Comparison of ENCODE assay signal across 18 cellular contexts in genomic region chr2:6919912-6920905, GRCh38. TPM values are rescaled to one million over a fixed set of nuclear protein-coding genes. Genes with fewer than 3 reads are reported as not detected.
DNase-seq lines count a peak whose midpoint lies in the region; ATAC-seq, FAIRE-seq and TF ChIP-seq lines count a peak whose summit lies in the region.
"Had no signal": no experiment of that assay in that cellular context is flagged by ENCODE, and none has a peak within 500 bp of the region (broad histone marks: within the 10 kb centered on the region; RNA-seq: fewer than 3 reads in every experiment).

No MANE protein-coding gene starts in this region.

- no peak overlapping the region for H3K27ac ChIP-seq in mesenchymal stem cell (ENCODE audit: low read length, poor library complexity, severe bottlenecking)

- no peaks in the 10 kb centered on the region for H3K36me3 ChIP-seq in mesenchymal stem cell (ENCODE audit: control insufficient read depth in 1 of 2, insufficient read depth in 2 of 2, low read depth in 1 of 2, low read length in 2 of 2)
- H3K36me3 ChIP-seq: HAP-1 had no signal

- peak overlapping the region in 1 of 2 experiments; percentile 29 for H3K18ac ChIP-seq in mesenchymal stem cell (ENCODE audit: low read depth in 1 of 2, low read length in 2 of 2)

- 76% methylated on average over 7 of the region's 13 CpGs for WGBS in mesenchymal stem cell

- H3K4me3 Mint-ChIP-seq in activated naive CD4-positive, alpha-beta T cell treated with anti-CD3 and anti-CD28 coated beads, Interleukin-2, amount 10 ng/mL, durations not matched to agents 7 days and 5 days: peak overlapping the region; percentile 77
- peak overlapping the region; percentile 88 for H3K4me3 Mint-ChIP-seq in activated naive CD8-positive, alpha-beta T cell treated with anti-CD3 and anti-CD28 coated beads, Interleukin-2, amount 10 ng/mL, durations not matched to agents 7 days and 5 days
- H3K4me3 Mint-ChIP-seq in type B pancreatic cell: peak overlapping the region; percentile 57

- H3K4me3 ChIP-seq in mesenchymal stem cell (ENCODE audit: insufficient read depth in 1 of 2, low read depth in 1 of 2, low read length in 2 of 2): no peak overlapping the region
- H3K4me3 ChIP-seq: HAP-1 had no signal

- no peak for DNase-seq in activated naive CD4-positive, alpha-beta T cell treated with anti-CD3 and anti-CD28 coated beads, Interleukin-2, amount 10 ng/mL, durations not matched to agents 7 days and 5 days
- DNase-seq in activated naive CD4-positive, alpha-beta T cell (lab: John Stamatoyannopoulos, UW): no peak
- DNase-seq in activated naive CD8-positive, alpha-beta T cell treated with anti-CD3 and anti-CD28 coated beads, Interleukin-2, amount 10 ng/mL, durations not matched to agents 7 days and 5 days: no peak
- DNase-seq in mesenchymal stem cell (peak; percentile 31), type B pancreatic cell (ENCODE audit: extremely low spot score, unreplicated experiment) (no peak), GM12891 (ENCODE audit: insufficient read length, low spot score) (no peak), LoVo (ENCODE audit: low spot score) (no peak), Kasumi-1 (lab: John Stamatoyannopoulos, UW) (no peak)
- DNase-seq: activated CD4-positive, CD25-positive, alpha-beta regulatory T cell treated with anti-CD3 and anti-CD28 coated beads, Interleukin-2, amount 50 U/mL, for 72 hours; activated gamma-delta T cell treated with Interleukin-2 at 50 U/mL for 16 hours; effector memory CD4-positive, alpha-beta T cell; foreskin melanocyte; naive B cell; NCI-H1694; NK-92 treated with Interleukin-12 subunit alpha and Interleukin-12 subunit beta, amount 100 ng/mL, for 24 hours; stimulated activated CD4-positive, alpha-beta T cell treated with anti-CD3 and anti-CD28 coated beads, Interleukin-12 subunit alpha, Interleukin-12 subunit beta, amount 100 ng/mL, for 4 hours had no signal

- peaks cover 78% of the 10 kb centered on the region for H3K4me1 Mint-ChIP-seq in activated naive CD4-positive, alpha-beta T cell treated with anti-CD3 and anti-CD28 coated beads, Interleukin-2, amount 10 ng/mL, durations not matched to agents 7 days and 5 days
- H3K4me1 Mint-ChIP-seq in activated naive CD8-positive, alpha-beta T cell treated with anti-CD3 and anti-CD28 coated beads, Interleukin-2, amount 10 ng/mL, durations not matched to agents 7 days and 5 days: peaks cover 67% of the 10 kb centered on the region
- H3K4me1 Mint-ChIP-seq in type B pancreatic cell (ENCODE audit: unreplicated experiment): peaks cover 44% of the 10 kb centered on the region

- TF ChIP-seq POLR2A in GM12891 (IDR thresholded peaks at IDR 0.05; ENCODE audit: low read depth, low read length): no peak

- no peak for TF ChIP-seq CTCF in type B pancreatic cell (conservative IDR thresholded peaks at IDR 0.05)

- no peak overlapping the region for H2AK5ac ChIP-seq in mesenchymal stem cell (ENCODE audit: low read length, severe bottlenecking)

- peak overlapping the region; percentile 0 for H4K8ac ChIP-seq in mesenchymal stem cell (ENCODE audit: low read length)

- no peak overlapping the region for H3K23ac ChIP-seq in mesenchymal stem cell (ENCODE audit: low read length in 2 of 2)

- H2BK15ac ChIP-seq in mesenchymal stem cell (ENCODE audit: low read depth, poor library complexity, severe bottlenecking): peak overlapping the region; percentile 15

- no peak overlapping the region for H2BK5ac ChIP-seq in mesenchymal stem cell (ENCODE audit: low read depth, low read length, poor library complexity, severe bottlenecking)

- peaks cover 11% of the 10 kb centered on the region for H3K4me1 ChIP-seq in mesenchymal stem cell (ENCODE audit: control insufficient read depth, insufficient read depth, low read depth, low read length)
- H3K4me1 ChIP-seq: HAP-1 had no signal

- H3K27me3 Mint-ChIP-seq in activated naive CD4-positive, alpha-beta T cell treated with anti-CD3 and anti-CD28 coated beads, Interleukin-2, amount 10 ng/mL, durations not matched to agents 7 days and 5 days: peaks cover 8% of the 10 kb centered on the region
- H3K27me3 Mint-ChIP-seq in activated naive CD8-positive, alpha-beta T cell treated with anti-CD3 and anti-CD28 coated beads, Interleukin-2, amount 10 ng/mL, durations not matched to agents 7 days and 5 days: no peaks in the 10 kb centered on the region
- H3K27me3 Mint-ChIP-seq in type B pancreatic cell: no peaks in the 10 kb centered on the region

- H3K4me2 ChIP-seq in mesenchymal stem cell (ENCODE audit: low read length, poor library complexity, severe bottlenecking): no peak overlapping the region

- POLR2A ChIA-PET in activated naive CD8-positive, alpha-beta T cell treated with anti-CD3 and anti-CD28 coated beads, Interleukin-2, amount 10 ng/mL, durations not matched to agents 7 days and 5 days (lab: Charles Lee): interaction anchor here (0.6 to 10.3 kb wide), 8 partner anchors 9 to 58 kb away, joined by 3 to 113 read pairs (median 14); partner anchors contain the start of genes CMPK2 and RSAD2

- CTCF ChIA-PET in activated naive CD4-positive, alpha-beta T cell treated with anti-CD3 and anti-CD28 coated beads, Interleukin-2, amount 10 ng/mL, durations not matched to agents 7 days and 5 days (lab: Charles Lee): interaction anchor here (0.6 to 3.6 kb wide), 5 partner anchors 23 to 94 kb away, joined by 3 to 26 read pairs (median 5); no protein-coding TSS in a partner anchor

- no peak overlapping the region for H3K4ac ChIP-seq in mesenchymal stem cell (ENCODE audit: low read depth in 1 of 2, low read length in 2 of 2)

- H3K36me3 Mint-ChIP-seq in activated naive CD4-positive, alpha-beta T cell treated with anti-CD3 and anti-CD28 coated beads, Interleukin-2, amount 10 ng/mL, durations not matched to agents 7 days and 5 days: peaks cover 61% of the 10 kb centered on the region
- peaks cover 50% of the 10 kb centered on the region for H3K36me3 Mint-ChIP-seq in activated naive CD8-positive, alpha-beta T cell treated with anti-CD3 and anti-CD28 coated beads, Interleukin-2, amount 10 ng/mL, durations not matched to agents 7 days and 5 days
- peaks cover 14% of the 10 kb centered on the region for H3K36me3 Mint-ChIP-seq in type B pancreatic cell
- H3K36me3 Mint-ChIP-seq: naive B cell had no signal

- H3K9me3 ChIP-seq in mesenchymal stem cell (ENCODE audit: control insufficient read depth, low read length): no peaks in the 10 kb centered on the region

- no peak overlapping the region for H3K9ac ChIP-seq in mesenchymal stem cell (ENCODE audit: low read length)

- peak overlapping the region; percentile 87 for H4K91ac ChIP-seq in mesenchymal stem cell (ENCODE audit: low read length)

- no peak for ATAC-seq in activated naive CD8-positive, alpha-beta T cell treated with anti-CD3 and anti-CD28 coated beads, Interleukin-2, amount 10 ng/mL, durations not matched to agents 7 days and 5 days (ENCODE audit: low read depth)

- no peak overlapping the region for H2AFZ ChIP-seq in mesenchymal stem cell (ENCODE audit: low read depth, low read length)

- H3K9me3 Mint-ChIP-seq in activated naive CD4-positive, alpha-beta T cell treated with anti-CD3 and anti-CD28 coated beads, Interleukin-2, amount 10 ng/mL, durations not matched to agents 7 days and 5 days: peaks cover 8% of the 10 kb centered on the region
- no peaks in the 10 kb centered on the region for H3K9me3 Mint-ChIP-seq in activated naive CD8-positive, alpha-beta T cell treated with anti-CD3 and anti-CD28 coated beads, Interleukin-2, amount 10 ng/mL, durations not matched to agents 7 days and 5 days
- no peaks in the 10 kb centered on the region for H3K9me3 Mint-ChIP-seq in type B pancreatic cell

- no peak overlapping the region for H3K14ac ChIP-seq in mesenchymal stem cell (ENCODE audit: low read length in 2 of 2)

- H2BK12ac ChIP-seq in mesenchymal stem cell (ENCODE audit: low read length in 2 of 2): peak overlapping the region in 1 of 2 experiments; percentile 47

- H3K27ac Mint-ChIP-seq in activated naive CD4-positive, alpha-beta T cell treated with anti-CD3 and anti-CD28 coated beads, Interleukin-2, amount 10 ng/mL, durations not matched to agents 7 days and 5 days: peak overlapping the region; percentile 29
- no peak overlapping the region for H3K27ac Mint-ChIP-seq in activated naive CD8-positive, alpha-beta T cell treated with anti-CD3 and anti-CD28 coated beads, Interleukin-2, amount 10 ng/mL, durations not matched to agents 7 days and 5 days
- H3K27ac Mint-ChIP-seq in type B pancreatic cell: peak overlapping the region; percentile 83

- H3K79me1 ChIP-seq in mesenchymal stem cell (replicated peaks; ENCODE audit: low read length, poor library complexity, severe bottlenecking): peaks cover 2% of the 10 kb centered on the region

- no peak for FAIRE-seq in GM12891 (lab: Jason Lieb, UNC)
- FAIRE-seq: keratinocyte had no signal

- no peaks in the 10 kb centered on the region for H3K27me3 ChIP-seq in mesenchymal stem cell (ENCODE audit: control insufficient read depth in 1 of 2, insufficient read depth in 1 of 2, low read length in 2 of 2)

- peak overlapping the region; percentile 42 for H2BK120ac ChIP-seq in mesenchymal stem cell (ENCODE audit: low read depth, low read length)

TF ChIP-seq in GM12891, 5 proteins besides CTCF, POLR2A, EP300 and RAD21:
- TF ChIP-seq TAF1 (IDR thresholded peaks at IDR 0.05; ENCODE audit: low read depth, low read length) (no peak), PAX5 (IDR thresholded peaks at IDR 0.05; ENCODE audit: insufficient read depth, low read length, severe bottlenecking) (no peak), POLR2AphosphoS5 (IDR thresholded peaks at IDR 0.05; ENCODE audit: low read depth, low read length) (no peak)

RNA-seq across cellular contexts. Expression of gene RNF144A, which starts 3.0 kb away (rescaled TPM):
- 10 to 100 TPM; 78.7 to 91.1 TPM for total RNA-seq in activated naive CD8-positive, alpha-beta T cell treated with anti-CD3 and anti-CD28 coated beads, Interleukin-2, amount 10 ng/mL, durations not matched to agents 7 days and 5 days
- 9.0 TPM for polyA plus RNA-seq in mesenchymal stem cell (2013, experiment 1 of 2)
- polyA plus RNA-seq in mesenchymal stem cell (2013, experiment 2 of 2): 9.1 TPM
- total RNA-seq in type B pancreatic cell (ENCODE audit: low replicate concordance): 23.2 and 35.6 TPM in 2 replicates
- polyA plus RNA-seq in GM12891 (2012; ENCODE audit: low read depth, missing spikeins): 4.7 TPM

RNA-seq across cellular contexts. Expression of gene RSAD2, which starts 42.6 kb away (rescaled TPM):
- 100 to 1,000 TPM; 104 to 105 TPM for total RNA-seq in activated naive CD8-positive, alpha-beta T cell treated with anti-CD3 and anti-CD28 coated beads, Interleukin-2, amount 10 ng/mL, durations not matched to agents 7 days and 5 days
- polyA plus RNA-seq in mesenchymal stem cell (2013, experiment 1 of 2): 0.32 TPM
- 0.21 TPM for polyA plus RNA-seq in mesenchymal stem cell (2013, experiment 2 of 2)
- 3.3 and 3.4 TPM in 2 replicates for total RNA-seq in type B pancreatic cell (ENCODE audit: low replicate concordance)
- polyA plus RNA-seq in GM12891 (2012; ENCODE audit: low read depth, missing spikeins): 1.8 TPM

RNA-seq across cellular contexts. Expression of gene CMPK2, which starts 54.5 kb away (rescaled TPM):
- total RNA-seq in activated naive CD8-positive, alpha-beta T cell treated with anti-CD3 and anti-CD28 coated beads, Interleukin-2, amount 10 ng/mL, durations not matched to agents 7 days and 5 days: 100 to 1,000 TPM; 102 to 106 TPM
- polyA plus RNA-seq in mesenchymal stem cell (2013, experiment 1 of 2): 0.99 TPM
- polyA plus RNA-seq in mesenchymal stem cell (2013, experiment 2 of 2): 1.1 TPM
- total RNA-seq in type B pancreatic cell (ENCODE audit: low replicate concordance): 4.4 and 7.2 TPM in 2 replicates
- 3.6 TPM for polyA plus RNA-seq in GM12891 (2012; ENCODE audit: low read depth, missing spikeins)

Comparison
In these comparisons a context has a peak if more than half of its experiments do, and no peak if none do; other contexts are left out.
1. RNA of gene RSAD2, which starts 42.6 kb away (total RNA-seq): 104 to 105 TPM in activated naive CD8-positive, alpha-beta T cell treated with anti-CD3 and anti-CD28 coated beads, Interleukin-2, amount 10 ng/mL, durations not matched to agents 7 days and 5 days; 3.3 to 3.4 TPM in type B pancreatic cell; every median in the first group is over 10 times any median in the second.
2. RNA of gene CMPK2, which starts 54.5 kb away (total RNA-seq): 102 to 106 TPM in activated naive CD8-positive, alpha-beta T cell treated with anti-CD3 and anti-CD28 coated beads, Interleukin-2, amount 10 ng/mL, durations not matched to agents 7 days and 5 days; 4.4 to 7.2 TPM in type B pancreatic cell; every median in the first group is over 10 times any median in the second.
3. Peak in every context shown above with its lines, with median percentiles within 50 percentile points of each other: H3K4me3 Mint-ChIP-seq.